ENCODE assay signal across 1 cellular context in the genomic region with DNA sequence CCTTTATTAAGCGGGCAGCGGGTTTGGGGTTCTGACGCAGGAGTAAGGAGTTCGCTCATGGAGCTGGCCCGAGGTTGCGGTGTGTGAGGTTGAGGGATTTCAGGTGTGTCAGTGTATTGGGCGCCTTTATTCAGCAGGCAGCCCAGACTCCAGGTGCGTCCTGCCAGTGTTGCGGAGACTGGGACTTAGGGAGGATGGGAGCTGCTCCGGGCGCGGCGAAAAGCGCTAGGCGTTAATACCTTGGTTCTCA.
TF ChIP-seq lines count a peak whose summit lies in the region.

No MANE protein-coding gene starts in this region.

TF ChIP-seq in K562, 482 proteins besides CTCF, POLR2A, EP300 and RAD21:
- TF ChIP-seq, protein P1, sequence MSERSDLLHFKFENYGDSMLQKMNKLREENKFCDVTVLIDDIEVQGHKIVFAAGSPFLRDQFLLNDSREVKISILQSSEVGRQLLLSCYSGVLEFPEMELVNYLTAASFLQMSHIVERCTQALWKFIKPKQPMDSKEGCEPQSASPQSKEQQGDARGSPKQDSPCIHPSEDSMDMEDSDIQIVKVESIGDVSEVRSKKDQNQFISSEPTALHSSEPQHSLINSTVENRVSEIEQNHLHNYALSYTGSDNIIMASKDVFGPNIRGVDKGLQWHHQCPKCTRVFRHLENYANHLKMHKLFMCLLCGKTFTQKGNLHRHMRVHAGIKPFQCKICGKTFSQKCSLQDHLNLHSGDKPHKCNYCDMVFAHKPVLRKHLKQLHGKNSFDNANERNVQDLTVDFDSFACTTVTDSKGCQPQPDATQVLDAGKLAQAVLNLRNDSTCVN (CRISPR knock-in tag; IDR thresholded peaks at IDR 0.05) = peak; percentile 33; the same call in 1 of the 2 replicates
- TF ChIP-seq, protein P2, sequence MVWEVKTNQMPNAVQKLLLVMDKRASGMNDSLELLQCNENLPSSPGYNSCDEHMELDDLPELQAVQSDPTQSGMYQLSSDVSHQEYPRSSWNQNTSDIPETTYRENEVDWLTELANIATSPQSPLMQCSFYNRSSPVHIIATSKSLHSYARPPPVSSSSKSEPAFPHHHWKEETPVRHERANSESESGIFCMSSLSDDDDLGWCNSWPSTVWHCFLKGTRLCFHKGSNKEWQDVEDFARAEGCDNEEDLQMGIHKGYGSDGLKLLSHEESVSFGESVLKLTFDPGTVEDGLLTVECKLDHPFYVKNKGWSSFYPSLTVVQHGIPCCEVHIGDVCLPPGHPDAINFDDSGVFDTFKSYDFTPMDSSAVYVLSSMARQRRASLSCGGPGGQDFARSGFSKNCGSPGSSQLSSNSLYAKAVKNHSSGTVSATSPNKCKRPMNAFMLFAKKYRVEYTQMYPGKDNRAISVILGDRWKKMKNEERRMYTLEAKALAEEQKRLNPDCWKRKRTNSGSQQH (CRISPR knock-in tag; IDR thresholded peaks at IDR 0.05) = peak; percentile 9; the same call in 1 of the 2 replicates
- no peak for TF ChIP-seq ZNF146 (CRISPR knock-in tag; IDR thresholded peaks at IDR 0.05; ENCODE audit: unreplicated experiment)
- TF ChIP-seq POLR2B (IDR thresholded peaks at IDR 0.05; ENCODE audit: low read depth, partially characterized antibody) = peak; percentile 4
- no peak for TF ChIP-seq ZFP30 (CRISPR knock-in tag; IDR thresholded peaks at IDR 0.05; ENCODE audit: borderline replicate concordance)
- TF ChIP-seq, protein P3, sequence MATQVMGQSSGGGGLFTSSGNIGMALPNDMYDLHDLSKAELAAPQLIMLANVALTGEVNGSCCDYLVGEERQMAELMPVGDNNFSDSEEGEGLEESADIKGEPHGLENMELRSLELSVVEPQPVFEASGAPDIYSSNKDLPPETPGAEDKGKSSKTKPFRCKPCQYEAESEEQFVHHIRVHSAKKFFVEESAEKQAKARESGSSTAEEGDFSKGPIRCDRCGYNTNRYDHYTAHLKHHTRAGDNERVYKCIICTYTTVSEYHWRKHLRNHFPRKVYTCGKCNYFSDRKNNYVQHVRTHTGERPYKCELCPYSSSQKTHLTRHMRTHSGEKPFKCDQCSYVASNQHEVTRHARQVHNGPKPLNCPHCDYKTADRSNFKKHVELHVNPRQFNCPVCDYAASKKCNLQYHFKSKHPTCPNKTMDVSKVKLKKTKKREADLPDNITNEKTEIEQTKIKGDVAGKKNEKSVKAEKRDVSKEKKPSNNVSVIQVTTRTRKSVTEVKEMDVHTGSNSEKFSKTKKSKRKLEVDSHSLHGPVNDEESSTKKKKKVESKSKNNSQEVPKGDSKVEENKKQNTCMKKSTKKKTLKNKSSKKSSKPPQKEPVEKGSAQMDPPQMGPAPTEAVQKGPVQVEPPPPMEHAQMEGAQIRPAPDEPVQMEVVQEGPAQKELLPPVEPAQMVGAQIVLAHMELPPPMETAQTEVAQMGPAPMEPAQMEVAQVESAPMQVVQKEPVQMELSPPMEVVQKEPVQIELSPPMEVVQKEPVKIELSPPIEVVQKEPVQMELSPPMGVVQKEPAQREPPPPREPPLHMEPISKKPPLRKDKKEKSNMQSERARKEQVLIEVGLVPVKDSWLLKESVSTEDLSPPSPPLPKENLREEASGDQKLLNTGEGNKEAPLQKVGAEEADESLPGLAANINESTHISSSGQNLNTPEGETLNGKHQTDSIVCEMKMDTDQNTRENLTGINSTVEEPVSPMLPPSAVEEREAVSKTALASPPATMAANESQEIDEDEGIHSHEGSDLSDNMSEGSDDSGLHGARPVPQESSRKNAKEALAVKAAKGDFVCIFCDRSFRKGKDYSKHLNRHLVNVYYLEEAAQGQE (CRISPR knock-in tag; IDR thresholded peaks at IDR 0.05; ENCODE audit: low read depth) = 0 out of 2 replicates have a peak, but pooled peaks have one; percentile 19
- TF ChIP-seq BRCA1 (IDR thresholded peaks at IDR 0.05) = no peak
- TF ChIP-seq BRCA1 (CRISPR knock-in tag; IDR thresholded peaks at IDR 0.05) = 0 out of 2 replicates have a peak, but pooled peaks have one; percentile 17
- 0 out of 4 replicates have a peak, but pooled peaks of 1 of the 2 experiments have one; percentile 32 for TF ChIP-seq NONO (IDR thresholded peaks at IDR 0.05; ENCODE audit: low read depth in 2 of 2, low read length in 1 of 2)
- peak; percentile 28 for TF ChIP-seq TAF1 (IDR thresholded peaks at IDR 0.05; ENCODE audit: control insufficient read depth, extremely low read depth, insufficient read depth, low read length, severe bottlenecking)
